ENCODE assay signal across 24 cellular contexts in the genomic region with DNA sequence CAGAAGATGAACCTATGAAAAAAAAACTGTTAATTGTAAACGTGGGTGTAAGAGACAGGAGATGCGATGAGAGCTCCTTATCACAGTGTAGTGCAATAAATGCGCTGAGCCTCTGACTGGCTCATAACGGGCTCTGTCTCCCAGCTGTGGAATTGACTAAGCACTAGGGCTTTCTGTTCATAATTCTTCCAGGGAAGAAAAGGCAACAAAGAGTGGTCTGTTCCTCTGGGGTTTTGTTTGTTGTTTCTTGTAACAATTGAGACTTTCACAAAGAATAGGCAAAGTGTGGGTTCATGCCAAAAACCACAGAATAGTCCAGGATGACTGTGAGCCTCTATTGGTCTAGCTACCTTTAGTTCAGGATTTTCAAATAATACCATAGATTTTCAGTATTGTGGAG. TPM values are rescaled to one million over a fixed set of nuclear protein-coding genes. Genes with fewer than 3 reads are reported as not detected.
DNase-seq lines count a peak whose midpoint lies in the region; ATAC-seq, FAIRE-seq and TF ChIP-seq lines count a peak whose summit lies in the region.
"Had no signal": no experiment of that assay in that cellular context is flagged by ENCODE, and none has a peak within 500 bp of the region (broad histone marks: within the 10 kb centered on the region; RNA-seq: fewer than 3 reads in every experiment).

No MANE protein-coding gene starts in this region.

- no peak for TF ChIP-seq CTCF in right atrium auricular region (IDR thresholded peaks at IDR 0.05)
- TF ChIP-seq CTCF in Panc1 (IDR thresholded peaks at IDR 0.05): no peak
- no peak for TF ChIP-seq CTCF in testis (IDR thresholded peaks at IDR 0.05)
- TF ChIP-seq CTCF in D721Med (IDR thresholded peaks at IDR 0.05; ENCODE audit: insufficient read depth, missing control alignments): no peak
- TF ChIP-seq CTCF in CD4-positive, alpha-beta T cell (IDR thresholded peaks at IDR 0.05): no peak

- no peak for FAIRE-seq in D721Med (lab: Jason Lieb, UNC)
- FAIRE-seq: A549, colon had no signal

- ATAC-seq in left cardiac atrium (peak; percentile 51 to 79), Panc1 (0 out of 2 replicates have a peak, but pooled peaks have one; percentile 26), HG03175 (IDR thresholded peaks at IDR 0.05; ENCODE audit: unreplicated experiment) (no peak)
- ATAC-seq in CD4-positive, alpha-beta T cell (ENCODE audit: poor library complexity): no peak
- ATAC-seq: A549, left lung had no signal

- H3K4me3 ChIP-seq in right atrium auricular region: no peak overlapping the region
- H3K4me3 ChIP-seq in Panc1 (ENCODE audit: low read depth in 2 of 2, low read length in 2 of 2): no peak overlapping the region
- H3K4me3 ChIP-seq in testis: no peak overlapping the region
- H3K4me3 ChIP-seq: A549, left lung, vagina had no signal

- H3K27me3 Mint-ChIP-seq in CD4-positive, alpha-beta T cell: peaks cover 5% of the 10 kb centered on the region

- POLR2A ChIA-PET in Panc1 (lab: Charles Lee): no interaction called here
- POLR2A ChIA-PET in CD4-positive, alpha-beta T cell (lab: Charles Lee): no interaction called here

- H3K27ac ChIP-seq in right atrium auricular region: no peak overlapping the region
- H3K27ac ChIP-seq in Panc1 (ENCODE audit: low read length): no peak overlapping the region
- H3K27ac ChIP-seq in testis: no peak overlapping the region
- H3K27ac ChIP-seq in CD4-positive, alpha-beta T cell (ENCODE audit: low read depth, low read length): no peak overlapping the region
- H3K27ac ChIP-seq: A549, brain microvascular endothelial cell, left lung, vagina had no signal

- H3K4me3 Mint-ChIP-seq in CD4-positive, alpha-beta T cell: no peak overlapping the region
- H3K4me3 Mint-ChIP-seq: activated naive CD8-positive, alpha-beta T cell; activated T-helper 1 cell treated with anti-CD3 and anti-CD28 coated beads, Interleukin-12 subunit alpha, Interleukin-12 subunit beta, Interleukin-2, Interleukin-4 antibody, amounts not matched to agents 30 ng/mL and 10 ng/mL and 1 ng/mL, durations not matched to agents 14 hours and 24 hours and 36 hours; endodermal cell had no signal

- DNase-seq in left cardiac atrium: no peak
- DNase-seq in right atrium auricular region (ENCODE audit: low spot score): no peak
- DNase-seq in Panc1 (ENCODE audit: low read depth, low spot score): no peak
- peak; percentile 95 for DNase-seq in globus pallidus (ENCODE audit: low spot score)
- peak; percentile 40 for DNase-seq in testis
- no peak for DNase-seq in D721Med (ENCODE audit: insufficient read length, low spot score)
- DNase-seq in CD4-positive, alpha-beta T cell: no peak
- DNase-seq: activated CD4-positive, CD25-positive, alpha-beta regulatory T cell treated with anti-CD3 and anti-CD28 coated beads, Interleukin-2, amount 50 U/mL, for 72 hours; brain microvascular endothelial cell; Calu3; endodermal cell; left lung; MV-4-11; NCI-H187 treated with DMSO at 0.1 percent for 48 hours; NCI-H446 treated with DMSO at 0.1 percent for 48 hours; retina; stimulated activated CD4-positive, alpha-beta T cell treated with anti-CD3 and anti-CD28 coated beads, Interleukin-12 subunit alpha, Interleukin-12 subunit beta, amount 100 ng/mL, for 4 hours had no signal

- intact Hi-C loops in left cardiac atrium (cut with DNase I): no loop called here
- intact Hi-C loops in Panc1 (cut with micrococcal nuclease; ENCODE audit: unreplicated experiment): no loop called here
- intact Hi-C loops in testis (cut with DNase I; ENCODE audit: low total_unique reads): no loop called here
- intact Hi-C loops in CD4-positive, alpha-beta T cell (cut with DNase I, micrococcal nuclease): no loop called here

- H3K4me1 ChIP-seq in right atrium auricular region: peaks cover 0 to 11% of the 10 kb centered on the region in 2 donors
- H3K4me1 ChIP-seq in Panc1 (ENCODE audit: control insufficient read depth, insufficient read depth, low read length): no peaks in the 10 kb centered on the region
- H3K4me1 ChIP-seq in testis: no peaks in the 10 kb centered on the region
- H3K4me1 ChIP-seq: A549, left lung, vagina had no signal

- no peaks in the 10 kb centered on the region for H3K36me3 Mint-ChIP-seq in CD4-positive, alpha-beta T cell (ENCODE audit: low read depth)
- H3K36me3 Mint-ChIP-seq: activated naive CD8-positive, alpha-beta T cell had no signal

- no peaks in the 10 kb centered on the region for H3K9me3 Mint-ChIP-seq in CD4-positive, alpha-beta T cell
- H3K9me3 Mint-ChIP-seq: activated T-helper 1 cell treated with anti-CD3 and anti-CD28 coated beads, Interleukin-12 subunit alpha, Interleukin-12 subunit beta, Interleukin-2, Interleukin-4 antibody, amounts not matched to agents 30 ng/mL and 10 ng/mL and 1 ng/mL, durations not matched to agents 14 hours and 24 hours and 36 hours; endodermal cell had no signal

- no peak overlapping the region for H3K27ac Mint-ChIP-seq in CD4-positive, alpha-beta T cell
- H3K27ac Mint-ChIP-seq: activated naive CD8-positive, alpha-beta T cell; activated T-helper 1 cell treated with anti-CD3 and anti-CD28 coated beads, Interleukin-12 subunit alpha, Interleukin-12 subunit beta, Interleukin-2, Interleukin-4 antibody, amounts not matched to agents 30 ng/mL and 10 ng/mL and 1 ng/mL, durations not matched to agents 14 hours and 24 hours and 36 hours; endodermal cell had no signal

- peaks cover 14% of the 10 kb centered on the region for H3K36me3 ChIP-seq in right atrium auricular region
- no peaks in the 10 kb centered on the region for H3K36me3 ChIP-seq in Panc1 (ENCODE audit: control insufficient read depth, insufficient read depth, low read length)
- no peaks in the 10 kb centered on the region for H3K36me3 ChIP-seq in testis (ENCODE audit: low read depth, missing control alignments)
- H3K36me3 ChIP-seq: brain microvascular endothelial cell, left lung, vagina had no signal

- no TSS peak for BruUV-seq in Panc1 (replicated peaks; lab: Mats Ljungman, UMichigan)

- CTCF ChIA-PET in Panc1 (lab: Charles Lee): interaction anchor here (0.7 kb wide), 1 partner anchor 1022 kb away, joined by 5 read pairs; no protein-coding TSS in a partner anchor
- CTCF ChIA-PET in CD4-positive, alpha-beta T cell (lab: Charles Lee): no interaction called here

- H3K9me3 ChIP-seq in right atrium auricular region: no peaks in the 10 kb centered on the region
- no peaks in the 10 kb centered on the region for H3K9me3 ChIP-seq in Panc1 (ENCODE audit: control insufficient read depth, insufficient read depth, low read depth, low read length)
- no peaks in the 10 kb centered on the region for H3K9me3 ChIP-seq in testis
- no peaks in the 10 kb centered on the region for H3K9me3 ChIP-seq in CD4-positive, alpha-beta T cell (ENCODE audit: control insufficient read depth, low read length)
- H3K9me3 ChIP-seq: A549, left lung, vagina had no signal

- TF ChIP-seq POLR2A in testis (IDR thresholded peaks at IDR 0.05): no peak

- 33 to 57% methylated on average over 4 of the region's 4 CpGs for WGBS in testis, 2 donors

- H3K4me1 Mint-ChIP-seq in CD4-positive, alpha-beta T cell (ENCODE audit: low read depth): peaks cover 28% of the 10 kb centered on the region
- H3K4me1 Mint-ChIP-seq: endodermal cell had no signal

- in situ Hi-C loops in Panc1 (cut with HindIII; ENCODE audit: low pct_unique_long_range_greater_than_20kb, low sequenced_read_pairs): no loop called here

- no peaks in the 10 kb centered on the region for H3K27me3 ChIP-seq in right atrium auricular region
- H3K27me3 ChIP-seq in Panc1 (ENCODE audit: control insufficient read depth, insufficient read depth, low read length): peaks cover 12% of the 10 kb centered on the region; the same call in 1 of the 2 replicates
- H3K27me3 ChIP-seq in testis: no peaks in the 10 kb centered on the region
- H3K27me3 ChIP-seq in CD4-positive, alpha-beta T cell (ENCODE audit: control insufficient read depth, insufficient read depth, low read length): no peaks in the 10 kb centered on the region
- H3K27me3 ChIP-seq: brain microvascular endothelial cell, vagina had no signal

RNA-seq across cellular contexts. Expression of a gene that starts 39.4 kb away (rescaled TPM):
- 1 to 10 TPM; 5.6 to 7.8 TPM for total RNA-seq in left cardiac atrium
- total RNA-seq in right atrium auricular region: 10 to 100 TPM in 1 of 2 donors, 1 to 10 TPM in 1; 9.1 to 10.8 TPM
- total RNA-seq in Panc1 (2021; ENCODE audit: unreplicated experiment): not detected
- not detected for polyA plus RNA-seq in Panc1 (2012; ENCODE audit: insufficient read length)
- total RNA-seq in testis: 1 to 10 TPM; 1.9 to 3.2 TPM
- polyA plus RNA-seq in testis (ENCODE audit: insufficient read depth, low read depth, low replicate concordance): 2.0 TPM
- under 1 TPM; 0.33 to 0.45 TPM for total RNA-seq in CD4-positive, alpha-beta T cell
- total RNA-seq: Calu3 had no signal
- polyA plus RNA-seq: BJ had no signal

Comparison
In these comparisons a context has a peak if more than half of its experiments do, and no peak if none do; other contexts are left out.
1. ATAC-seq: peak in left cardiac atrium (2 of 2) and Panc1 (single experiment); none in HG03175 (single experiment) and CD4-positive, alpha-beta T cell (single experiment).
2. DNase-seq: peak in globus pallidus (single experiment) and testis (single experiment); none in left cardiac atrium (single experiment), right atrium auricular region (single experiment), Panc1 (single experiment), D721Med (single experiment) and CD4-positive, alpha-beta T cell (0 of 10).